Comparison of ENCODE assay signal across 9 cellular contexts in the genomic region with DNA sequence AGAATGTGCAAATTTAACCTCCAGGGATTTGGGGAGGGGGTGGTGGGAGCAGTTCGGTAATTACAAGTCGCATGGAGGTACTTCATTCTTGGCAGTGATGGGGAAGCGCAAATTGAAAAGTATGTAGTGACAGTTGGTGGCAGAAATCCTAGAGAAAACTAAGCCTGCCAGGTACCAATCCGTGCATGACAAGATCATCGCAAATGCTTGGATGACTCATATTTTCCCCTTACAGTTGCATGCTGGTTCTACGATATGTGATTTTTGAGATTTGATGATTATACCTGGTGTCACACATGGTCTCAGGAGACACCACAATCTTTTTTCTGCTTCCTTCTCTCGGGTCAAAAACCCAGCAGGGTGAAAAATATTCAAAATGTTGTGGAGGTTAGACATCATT.
DNase-seq lines count a peak whose midpoint lies in the region; ATAC-seq lines count a peak whose summit lies in the region.
"Had no signal": no experiment of that assay in that cellular context is flagged by ENCODE, and none has a peak within 500 bp of the region (broad histone marks: within the 10 kb centered on the region; RNA-seq: fewer than 3 reads in every experiment).

No MANE protein-coding gene starts in this region.

- DNase-seq in NCI-H446 (lab: John Stamatoyannopoulos, UW), result peak; percentile 46 to 82
- DNase-seq in effector CD4-positive, alpha-beta T cell, result no peak
- no peak for DNase-seq in Ammon's horn (ENCODE audit: low spot score)
- DNase-seq in SW 1271 (lab: John Stamatoyannopoulos, UW), result no peak
- DNase-seq in ecto neural progenitor cell (ENCODE audit: low spot score), result no peak
- DNase-seq: OCI-M1 had no signal

- ATAC-seq in GM18867 (IDR thresholded peaks at IDR 0.05; ENCODE audit: unreplicated experiment) (peak; percentile 84), HG03066 (IDR thresholded peaks at IDR 0.05; ENCODE audit: low read depth, unreplicated experiment) (peak; percentile 92)

- no peak overlapping the region for H3K27ac ChIP-seq in BLaER1

- H3K4me1 ChIP-seq in BLaER1, result peaks cover 19% of the 10 kb centered on the region

- H3K4me2 ChIP-seq in BLaER1, result peak overlapping the region; percentile 46

- H3K4me3 ChIP-seq in BLaER1, result no peak overlapping the region

- no peaks in the 10 kb centered on the region for H4K20me1 ChIP-seq in BLaER1

- no peaks in the 10 kb centered on the region for H3K27me3 ChIP-seq in BLaER1

- peaks cover 21% of the 10 kb centered on the region for H3K9me3 ChIP-seq in BLaER1

- H3K9ac ChIP-seq in BLaER1, result no peak overlapping the region

- no peaks in the 10 kb centered on the region for H3K36me3 ChIP-seq in BLaER1

Comparison
In these comparisons a context has a peak if more than half of its experiments do, and no peak if none do; other contexts are left out.
1. DNase-seq: peak in NCI-H446 (2 of 2); none in effector CD4-positive, alpha-beta T cell (single experiment), Ammon's horn (single experiment), SW 1271 (0 of 2) and ecto neural progenitor cell (single experiment).